In genomic region chr1:236323819-236324411, GRCh38 we compare ENCODE assay signal across 28 cellular contexts.
"Had no signal": no experiment of that assay in that cellular context is flagged by ENCODE, and none has a peak within 500 bp of the region (broad histone marks: within the 10 kb centered on the region; RNA-seq: fewer than 3 reads in every experiment).

No MANE protein-coding gene starts in this region.

- H3K36me3 ChIP-seq: colonic mucosa, esophagus muscularis mucosa, esophagus squamous epithelium, gastrocnemius medialis, gastroesophageal sphincter, heart left ventricle, heart right ventricle had no signal

- H3K4me3 ChIP-seq: colonic mucosa, coronary artery, dorsolateral prefrontal cortex, esophagus muscularis mucosa, esophagus squamous epithelium, gastrocnemius medialis, gastroesophageal sphincter, heart left ventricle, heart right ventricle had no signal

- FAIRE-seq: colon, endometrium, endothelial cell of umbilical vein, frontal cortex had no signal

- DNase-seq: colonic mucosa; cortex of kidney; dermis blood vessel endothelial cell; dorsolateral prefrontal cortex; effector CD4-positive, alpha-beta T cell; effector CD8-positive, alpha-beta T cell; effector memory CD4-positive, alpha-beta T cell; effector memory CD8-positive, alpha-beta T cell; endodermal cell; erythroblast; esophagus squamous epithelium; foreskin fibroblast; foreskin keratinocyte; foreskin melanocyte; gastrocnemius medialis; glutamatergic neuron; head of caudate nucleus; heart left ventricle; heart right ventricle had no signal

- H3K27ac ChIP-seq: colonic mucosa, coronary artery, dorsolateral prefrontal cortex, epithelial cell of prostate, esophagus muscularis mucosa, esophagus squamous epithelium, foreskin keratinocyte, gastrocnemius medialis, gastroesophageal sphincter, heart left ventricle, heart right ventricle had no signal

- H3K4me1 ChIP-seq: colonic mucosa, esophagus muscularis mucosa, esophagus squamous epithelium, foreskin keratinocyte, gastrocnemius medialis, gastroesophageal sphincter, heart left ventricle, heart right ventricle had no signal

- H3K27me3 ChIP-seq: colonic mucosa, dorsolateral prefrontal cortex, esophagus muscularis mucosa, esophagus squamous epithelium, foreskin keratinocyte, gastrocnemius medialis, gastroesophageal sphincter, heart left ventricle, heart right ventricle had no signal

- ATAC-seq: effector memory CD8-positive, alpha-beta T cell; esophagus mucosa; foreskin keratinocyte; gastrocnemius medialis; gastroesophageal sphincter; heart left ventricle; heart right ventricle had no signal

- H3K9me3 ChIP-seq: colonic mucosa had no signal
